Comparison of ENCODE assay signal across 1 cellular context in the genomic region with DNA sequence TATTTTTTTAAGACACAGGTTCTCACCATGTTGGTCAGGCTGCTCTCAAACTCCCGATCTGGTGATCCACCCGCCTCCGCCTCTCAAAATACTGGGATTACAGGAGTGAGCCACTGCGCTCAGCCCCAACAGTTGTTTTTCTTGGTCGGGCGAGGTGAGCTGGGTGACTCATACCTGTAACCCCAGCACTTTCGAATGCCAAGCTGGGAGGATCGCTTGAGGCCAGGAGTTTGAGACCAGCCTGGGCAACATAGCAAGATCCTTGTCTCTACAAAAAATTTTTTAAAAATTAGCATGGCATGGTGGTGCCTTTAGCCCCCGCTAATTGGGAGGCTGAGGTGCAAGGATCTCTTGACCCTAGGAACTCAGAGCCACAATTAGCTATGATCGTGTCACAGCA.
TF ChIP-seq lines count a peak whose summit lies in the region.

No MANE protein-coding gene starts in this region.

TF ChIP-seq in K562, 482 proteins besides CTCF, POLR2A, EP300 and RAD21:
- TF ChIP-seq ZNF121 (CRISPR knock-in tag; conservative IDR thresholded peaks at IDR 0.05) (peak; percentile 76), NEUROD1 (IDR thresholded peaks at IDR 0.05; ENCODE audit: borderline replicate concordance, low read depth, low read length, partially characterized antibody) (no peak)
- TF ChIP-seq, protein P1, sequence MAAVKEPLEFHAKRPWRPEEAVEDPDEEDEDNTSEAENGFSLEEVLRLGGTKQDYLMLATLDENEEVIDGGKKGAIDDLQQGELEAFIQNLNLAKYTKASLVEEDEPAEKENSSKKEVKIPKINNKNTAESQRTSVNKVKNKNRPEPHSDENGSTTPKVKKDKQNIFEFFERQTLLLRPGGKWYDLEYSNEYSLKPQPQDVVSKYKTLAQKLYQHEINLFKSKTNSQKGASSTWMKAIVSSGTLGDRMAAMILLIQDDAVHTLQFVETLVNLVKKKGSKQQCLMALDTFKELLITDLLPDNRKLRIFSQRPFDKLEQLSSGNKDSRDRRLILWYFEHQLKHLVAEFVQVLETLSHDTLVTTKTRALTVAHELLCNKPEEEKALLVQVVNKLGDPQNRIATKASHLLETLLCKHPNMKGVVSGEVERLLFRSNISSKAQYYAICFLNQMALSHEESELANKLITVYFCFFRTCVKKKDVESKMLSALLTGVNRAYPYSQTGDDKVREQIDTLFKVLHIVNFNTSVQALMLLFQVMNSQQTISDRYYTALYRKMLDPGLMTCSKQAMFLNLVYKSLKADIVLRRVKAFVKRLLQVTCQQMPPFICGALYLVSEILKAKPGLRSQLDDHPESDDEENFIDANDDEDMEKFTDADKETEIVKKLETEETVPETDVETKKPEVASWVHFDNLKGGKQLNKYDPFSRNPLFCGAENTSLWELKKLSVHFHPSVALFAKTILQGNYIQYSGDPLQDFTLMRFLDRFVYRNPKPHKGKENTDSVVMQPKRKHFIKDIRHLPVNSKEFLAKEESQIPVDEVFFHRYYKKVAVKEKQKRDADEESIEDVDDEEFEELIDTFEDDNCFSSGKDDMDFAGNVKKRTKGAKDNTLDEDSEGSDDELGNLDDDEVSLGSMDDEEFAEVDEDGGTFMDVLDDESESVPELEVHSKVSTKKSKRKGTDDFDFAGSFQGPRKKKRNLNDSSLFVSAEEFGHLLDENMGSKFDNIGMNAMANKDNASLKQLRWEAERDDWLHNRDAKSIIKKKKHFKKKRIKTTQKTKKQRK (IDR thresholded peaks at IDR 0.05; ENCODE audit: borderline replicate concordance, low read depth, low read length): no peak
- TF ChIP-seq, protein P2, sequence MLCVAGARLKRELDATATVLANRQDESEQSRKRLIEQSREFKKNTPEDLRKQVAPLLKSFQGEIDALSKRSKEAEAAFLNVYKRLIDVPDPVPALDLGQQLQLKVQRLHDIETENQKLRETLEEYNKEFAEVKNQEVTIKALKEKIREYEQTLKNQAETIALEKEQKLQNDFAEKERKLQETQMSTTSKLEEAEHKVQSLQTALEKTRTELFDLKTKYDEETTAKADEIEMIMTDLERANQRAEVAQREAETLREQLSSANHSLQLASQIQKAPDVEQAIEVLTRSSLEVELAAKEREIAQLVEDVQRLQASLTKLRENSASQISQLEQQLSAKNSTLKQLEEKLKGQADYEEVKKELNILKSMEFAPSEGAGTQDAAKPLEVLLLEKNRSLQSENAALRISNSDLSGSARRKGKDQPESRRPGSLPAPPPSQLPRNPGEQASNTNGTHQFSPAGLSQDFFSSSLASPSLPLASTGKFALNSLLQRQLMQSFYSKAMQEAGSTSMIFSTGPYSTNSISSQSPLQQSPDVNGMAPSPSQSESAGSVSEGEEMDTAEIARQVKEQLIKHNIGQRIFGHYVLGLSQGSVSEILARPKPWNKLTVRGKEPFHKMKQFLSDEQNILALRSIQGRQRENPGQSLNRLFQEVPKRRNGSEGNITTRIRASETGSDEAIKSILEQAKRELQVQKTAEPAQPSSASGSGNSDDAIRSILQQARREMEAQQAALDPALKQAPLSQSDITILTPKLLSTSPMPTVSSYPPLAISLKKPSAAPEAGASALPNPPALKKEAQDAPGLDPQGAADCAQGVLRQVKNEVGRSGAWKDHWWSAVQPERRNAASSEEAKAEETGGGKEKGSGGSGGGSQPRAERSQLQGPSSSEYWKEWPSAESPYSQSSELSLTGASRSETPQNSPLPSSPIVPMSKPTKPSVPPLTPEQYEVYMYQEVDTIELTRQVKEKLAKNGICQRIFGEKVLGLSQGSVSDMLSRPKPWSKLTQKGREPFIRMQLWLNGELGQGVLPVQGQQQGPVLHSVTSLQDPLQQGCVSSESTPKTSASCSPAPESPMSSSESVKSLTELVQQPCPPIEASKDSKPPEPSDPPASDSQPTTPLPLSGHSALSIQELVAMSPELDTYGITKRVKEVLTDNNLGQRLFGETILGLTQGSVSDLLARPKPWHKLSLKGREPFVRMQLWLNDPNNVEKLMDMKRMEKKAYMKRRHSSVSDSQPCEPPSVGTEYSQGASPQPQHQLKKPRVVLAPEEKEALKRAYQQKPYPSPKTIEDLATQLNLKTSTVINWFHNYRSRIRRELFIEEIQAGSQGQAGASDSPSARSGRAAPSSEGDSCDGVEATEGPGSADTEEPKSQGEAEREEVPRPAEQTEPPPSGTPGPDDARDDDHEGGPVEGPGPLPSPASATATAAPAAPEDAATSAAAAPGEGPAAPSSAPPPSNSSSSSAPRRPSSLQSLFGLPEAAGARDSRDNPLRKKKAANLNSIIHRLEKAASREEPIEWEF (CRISPR knock-in tag; IDR thresholded peaks at IDR 0.05): no peak
